In the genomic region with DNA sequence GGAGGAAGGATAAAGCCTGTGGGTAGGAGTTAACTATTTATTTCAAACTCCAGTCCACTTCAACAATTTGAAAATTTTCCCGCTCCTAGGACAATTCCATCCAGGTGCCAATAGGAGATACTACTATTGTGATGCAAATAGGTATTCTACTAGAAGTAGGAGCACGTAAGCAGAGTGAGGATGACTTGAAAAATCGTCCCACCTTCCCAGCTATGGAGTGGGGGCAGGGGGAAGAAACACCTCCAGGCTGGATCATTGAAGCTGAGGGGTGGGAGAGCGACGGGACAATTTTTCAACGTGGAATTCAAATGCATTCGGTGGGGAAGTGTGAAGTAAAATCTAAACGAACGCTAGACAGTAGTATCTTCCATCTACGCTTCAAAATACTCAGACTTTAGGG, we compare ENCODE assay signal across 8 cellular contexts. TPM values are rescaled to one million over a fixed set of nuclear protein-coding genes. Genes with fewer than 3 reads are reported as not detected.
A peak's percentile ranks its signal among the peaks of the same experiment; 100 is the strongest.
DNase-seq lines count a peak whose midpoint lies in the region; ATAC-seq and TF ChIP-seq lines count a peak whose summit lies in the region.

No MANE protein-coding gene starts in this region.

- ATAC-seq in HG03442 (IDR thresholded peaks at IDR 0.05; ENCODE audit: unreplicated experiment) (no peak), mucosa of descending colon (no peak), HG02884 (IDR thresholded peaks at IDR 0.05; ENCODE audit: unreplicated experiment) (no peak)

- peak overlapping the region; percentile 99 for H3K4me3 Mint-ChIP-seq in endodermal cell
- H3K4me3 Mint-ChIP-seq in nephron progenitor cell, result peak overlapping the region; percentile 89

- H3K27ac Mint-ChIP-seq in endodermal cell (peak overlapping the region; percentile 82), nephron progenitor cell (no peak overlapping the region)

- 21 to 22% methylated on average over 8 to 10 of the region's 10 CpGs for WGBS in endodermal cell (ENCODE audit: insufficient coverage in 1 of 2, insufficient read length in 1 of 2), 2 experiments
- WGBS in lower leg skin, 2 donors, result 60 to 62% methylated on average over 10 of the region's 10 CpGs

- intact Hi-C loops in mucosa of descending colon (cut with DNase I, micrococcal nuclease), result loop anchor here (5.0 to 10.0 kb wide), 2 partner anchors 88 to 166 kb away; no protein-coding TSS in a partner anchor
- intact Hi-C loops in lower leg skin (cut with DNase I; ENCODE audit: low total_unique reads), result no loop called here

- no peak for TF ChIP-seq CTCF in AG09309 (IDR thresholded peaks at IDR 0.05; ENCODE audit: control insufficient read depth, insufficient read depth, low read depth, low read length, missing control alignments)
- TF ChIP-seq CTCF in KMS-11 (conservative IDR thresholded peaks at IDR 0.05; ENCODE audit: low read depth, low read length), result no peak
- no peak for TF ChIP-seq CTCF in endodermal cell (conservative IDR thresholded peaks at IDR 0.05)
- no peak for TF ChIP-seq CTCF in nephron progenitor cell (IDR thresholded peaks at IDR 0.05)
- no peak for TF ChIP-seq CTCF in mucosa of descending colon (IDR thresholded peaks at IDR 0.05)
- TF ChIP-seq CTCF in lower leg skin (IDR thresholded peaks at IDR 0.05), result no peak

- H3K9me3 ChIP-seq in endodermal cell (ENCODE audit: control insufficient read depth, low read length) (no peaks in the 10 kb centered on the region), mucosa of descending colon (no peaks in the 10 kb centered on the region)

- H3K4me2 ChIP-seq in KMS-11, result peak overlapping the region; percentile 29; the same call in 1 of the 2 replicates

- H4K20me1 ChIP-seq in KMS-11 (ENCODE audit: insufficient read depth), result no peaks in the 10 kb centered on the region

- no peaks in the 10 kb centered on the region for H3K79me2 ChIP-seq in KMS-11 (ENCODE audit: insufficient read depth, low read depth)

- no peak for TF ChIP-seq POLR2A in lower leg skin (IDR thresholded peaks at IDR 0.05)

- peaks cover 20% of the 10 kb centered on the region for H3K36me3 Mint-ChIP-seq in endodermal cell (ENCODE audit: low read depth)
- peaks cover 9% of the 10 kb centered on the region for H3K36me3 Mint-ChIP-seq in nephron progenitor cell (ENCODE audit: low read depth)

- H3K4me3 ChIP-seq in AG09309 (ENCODE audit: control insufficient read depth, low read depth, low read length) (peak overlapping the region; percentile 87), KMS-11 (IDR thresholded peaks at IDR 0.05; ENCODE audit: insufficient read depth, low read depth, low read length) (no peak overlapping the region), endodermal cell (ENCODE audit: low read length) (peak overlapping the region; percentile 99), mucosa of descending colon (no peak overlapping the region), lower leg skin (ENCODE audit: low read depth, poor library complexity, severe bottlenecking) (no peak overlapping the region)

- H3K9ac ChIP-seq in KMS-11 (peak overlapping the region; percentile 78; the same call in 1 of the 2 replicates), endodermal cell (ENCODE audit: extremely low read depth, low read length, poor library complexity, severe bottlenecking) (peak overlapping the region; percentile 81)

- peak overlapping the region; percentile 85; the same call in 1 of the 2 replicates for H2AFZ ChIP-seq in KMS-11 (ENCODE audit: low read depth)

- H3K27me3 Mint-ChIP-seq in endodermal cell (ENCODE audit: insufficient read depth) (no peaks in the 10 kb centered on the region), nephron progenitor cell (ENCODE audit: low read depth, poor library complexity) (peaks cover 4% of the 10 kb centered on the region)

- DNase-seq in AG09309 (ENCODE audit: low read depth) (no peak), endodermal cell (peak; percentile 69), nephron progenitor cell (no peak), mucosa of descending colon (no peak), lower leg skin (ENCODE audit: low spot score in 2 of 2) (no peak)

- H3K36me3 ChIP-seq in KMS-11 (ENCODE audit: insufficient read depth), result no peaks in the 10 kb centered on the region
- H3K36me3 ChIP-seq in endodermal cell (ENCODE audit: control insufficient read depth, insufficient read depth, low read length), result peaks cover 19% of the 10 kb centered on the region
- no peaks in the 10 kb centered on the region for H3K36me3 ChIP-seq in mucosa of descending colon (ENCODE audit: low read depth)

- H3K4me1 Mint-ChIP-seq in endodermal cell (peaks cover 34% of the 10 kb centered on the region), nephron progenitor cell (peaks cover 34% of the 10 kb centered on the region)

- H3K4me1 ChIP-seq in KMS-11 (ENCODE audit: low read depth, poor library complexity, severe bottlenecking), result peaks cover 49% of the 10 kb centered on the region
- H3K4me1 ChIP-seq in endodermal cell (ENCODE audit: control insufficient read depth, insufficient read depth, low read length), result peaks cover 7% of the 10 kb centered on the region
- no peaks in the 10 kb centered on the region for H3K4me1 ChIP-seq in mucosa of descending colon (ENCODE audit: low read depth)

- no peaks in the 10 kb centered on the region for H3K9me3 Mint-ChIP-seq in endodermal cell
- no peaks in the 10 kb centered on the region for H3K9me3 Mint-ChIP-seq in nephron progenitor cell

- H3K27me3 ChIP-seq in KMS-11 (ENCODE audit: insufficient read depth, low read depth) (no peaks in the 10 kb centered on the region), endodermal cell (ENCODE audit: control insufficient read depth, insufficient read depth, low read length, poor library complexity, severe bottlenecking) (no peaks in the 10 kb centered on the region)

- no peak overlapping the region for H3K27ac ChIP-seq in KMS-11
- no peak overlapping the region for H3K27ac ChIP-seq in endodermal cell (ENCODE audit: low read depth, low read length)

RNA-seq across cellular contexts. Expression of gene ARHGAP42, which starts 0.6 kb away (rescaled TPM):
- total RNA-seq in endodermal cell (100 to 1,000 TPM; 164 to 176 TPM), mucosa of descending colon (10 to 100 TPM; 17.6 to 38.9 (median 18.8) TPM), lower leg skin (10 to 100 TPM in 3 of 4 donors, 1 to 10 TPM in 1; 7.6 to 22.2 (median 14.6) TPM)
- 25.5 TPM for polyA plus RNA-seq in endodermal cell (2013, experiment 1 of 2)
- 31.0 TPM for polyA plus RNA-seq in endodermal cell (2013, experiment 2 of 2)

Comparison
In these comparisons a context has a peak if more than half of its experiments do, and no peak if none do; other contexts are left out.
1. H3K4me3 ChIP-seq: peak in AG09309 (single experiment) and endodermal cell (single experiment); none in KMS-11 (single experiment), mucosa of descending colon (single experiment) and lower leg skin (single experiment).
2. RNA of gene ARHGAP42, which starts 0.6 kb away (total RNA-seq): 164 to 176 TPM in endodermal cell; 17.6 to 38.9 TPM in mucosa of descending colon and 7.6 to 22.2 TPM in lower leg skin; every median in the first group is over 4 times any median in the second.